ENCODE assay signal across 1 cellular context in the genomic region with DNA sequence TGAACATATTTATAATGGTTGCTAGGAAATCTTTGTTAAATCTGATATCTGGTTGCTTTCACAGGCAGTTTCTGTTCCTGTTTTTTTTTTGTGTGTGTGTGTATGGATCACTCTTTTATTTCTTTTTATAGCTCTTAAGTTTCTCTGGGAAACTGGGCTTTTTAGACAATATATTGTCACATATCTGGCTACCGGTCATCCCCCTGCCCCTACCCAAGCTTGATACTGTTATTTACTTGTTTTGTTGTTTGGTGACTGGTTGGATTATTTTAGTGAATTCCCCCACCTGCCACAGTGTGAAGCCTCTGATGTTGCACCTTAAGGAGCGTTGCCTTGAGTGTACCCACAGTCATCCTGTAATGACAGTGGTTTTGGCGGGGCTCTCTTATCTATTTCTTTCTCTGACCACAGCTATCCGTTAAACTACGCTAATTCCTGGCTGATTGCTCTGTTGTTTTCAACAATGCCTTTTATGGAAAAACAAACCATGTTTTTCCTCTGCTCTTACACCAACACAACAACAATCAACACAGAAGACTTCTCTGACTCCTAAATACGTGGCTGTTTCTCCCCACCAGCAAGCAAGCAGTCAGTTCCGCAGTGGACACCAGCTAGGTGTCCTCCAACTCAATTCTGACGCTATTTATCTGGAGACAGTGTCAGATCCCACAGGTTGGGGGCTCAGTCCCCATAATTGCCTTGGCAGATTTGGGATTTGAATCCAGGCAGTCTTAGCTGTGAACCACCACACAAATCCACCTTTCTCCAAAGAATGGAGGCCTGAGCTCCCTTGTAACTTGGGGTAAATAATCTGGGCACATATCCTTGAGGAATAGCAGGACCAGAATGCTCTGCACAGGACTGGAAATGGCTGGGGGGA.
TF ChIP-seq lines count a peak whose summit lies in the region.

No MANE protein-coding gene starts in this region.

TF ChIP-seq in GM12878, 131 proteins besides CTCF, POLR2A, EP300 and RAD21 (continued from another document and continues in another):
- TF ChIP-seq, protein P1, sequence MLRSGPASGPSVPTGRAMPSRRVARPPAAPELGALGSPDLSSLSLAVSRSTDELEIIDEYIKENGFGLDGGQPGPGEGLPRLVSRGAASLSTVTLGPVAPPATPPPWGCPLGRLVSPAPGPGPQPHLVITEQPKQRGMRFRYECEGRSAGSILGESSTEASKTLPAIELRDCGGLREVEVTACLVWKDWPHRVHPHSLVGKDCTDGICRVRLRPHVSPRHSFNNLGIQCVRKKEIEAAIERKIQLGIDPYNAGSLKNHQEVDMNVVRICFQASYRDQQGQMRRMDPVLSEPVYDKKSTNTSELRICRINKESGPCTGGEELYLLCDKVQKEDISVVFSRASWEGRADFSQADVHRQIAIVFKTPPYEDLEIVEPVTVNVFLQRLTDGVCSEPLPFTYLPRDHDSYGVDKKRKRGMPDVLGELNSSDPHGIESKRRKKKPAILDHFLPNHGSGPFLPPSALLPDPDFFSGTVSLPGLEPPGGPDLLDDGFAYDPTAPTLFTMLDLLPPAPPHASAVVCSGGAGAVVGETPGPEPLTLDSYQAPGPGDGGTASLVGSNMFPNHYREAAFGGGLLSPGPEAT (IDR thresholded peaks at IDR 0.05; ENCODE audit: low read depth) = peak; percentile 97
- TF ChIP-seq BCL11A (IDR thresholded peaks at IDR 0.05; ENCODE audit: low read depth, low read length) (peak; percentile 84), ZNF207 (IDR thresholded peaks at IDR 0.05; ENCODE audit: borderline replicate concordance) (peak; percentile 33; the same call in 1 of the 2 replicates), KLF5 (IDR thresholded peaks at IDR 0.05; ENCODE audit: partially characterized antibody) (peak; percentile 50), SREBF2 (IDR thresholded peaks at IDR 0.05; ENCODE audit: low read length) (no peak), TAF1 (IDR thresholded peaks at IDR 0.05; ENCODE audit: borderline replicate concordance, low read depth, low read length) (no peak), PML (IDR thresholded peaks at IDR 0.05; ENCODE audit: low read length) (peak; percentile 61), ZNF622 (IDR thresholded peaks at IDR 0.05) (no peak), ASH2L (IDR thresholded peaks at IDR 0.05; ENCODE audit: borderline replicate concordance, low read depth) (peak; percentile 52; the same call in 1 of the 2 replicates), KAT2A (conservative IDR thresholded peaks at IDR 0.05; ENCODE audit: control insufficient read depth, low read depth, low read length) (no peak), NFXL1 (IDR thresholded peaks at IDR 0.05; ENCODE audit: borderline replicate concordance) (no peak), ATF7 (IDR thresholded peaks at IDR 0.05; ENCODE audit: low read depth) (peak; percentile 78), SPI1 (IDR thresholded peaks at IDR 0.05; ENCODE audit: borderline replicate concordance, insufficient read depth, low read depth, low read length) (peak; percentile 91), ETV6 (conservative IDR thresholded peaks at IDR 0.05 in 1 of 2, IDR thresholded peaks at IDR 0.05 in 1 of 2; ENCODE audit: borderline replicate concordance in 1 of 2, low read depth in 1 of 2) (no peak), NBN (IDR thresholded peaks at IDR 0.05) (peak; percentile 77; the same call in 1 of the 2 replicates), SIN3A (IDR thresholded peaks at IDR 0.05; ENCODE audit: low read depth, low read length) (no peak), MTA2 (IDR thresholded peaks at IDR 0.05; ENCODE audit: low read depth) (peak; percentile 97), IKZF2 (IDR thresholded peaks at IDR 0.05) (peak; percentile 93 to 94), BMI1 (IDR thresholded peaks at IDR 0.05; ENCODE audit: borderline replicate concordance) (peak; percentile 83; the same call in 1 of the 2 replicates), SRF (IDR thresholded peaks at IDR 0.05; ENCODE audit: low read depth in 2 of 2, low read length in 2 of 2) (peak in 1 of 2 experiments; percentile 90; a peak in 2 of 4 replicates), BHLHE40 (IDR thresholded peaks at IDR 0.05; ENCODE audit: borderline replicate concordance in 1 of 2, low read depth in 2 of 2, low read length in 1 of 2) (0 out of 4 replicates have a peak, but pooled peaks have one; percentile 15 to 23)
- TF ChIP-seq, protein P2, sequence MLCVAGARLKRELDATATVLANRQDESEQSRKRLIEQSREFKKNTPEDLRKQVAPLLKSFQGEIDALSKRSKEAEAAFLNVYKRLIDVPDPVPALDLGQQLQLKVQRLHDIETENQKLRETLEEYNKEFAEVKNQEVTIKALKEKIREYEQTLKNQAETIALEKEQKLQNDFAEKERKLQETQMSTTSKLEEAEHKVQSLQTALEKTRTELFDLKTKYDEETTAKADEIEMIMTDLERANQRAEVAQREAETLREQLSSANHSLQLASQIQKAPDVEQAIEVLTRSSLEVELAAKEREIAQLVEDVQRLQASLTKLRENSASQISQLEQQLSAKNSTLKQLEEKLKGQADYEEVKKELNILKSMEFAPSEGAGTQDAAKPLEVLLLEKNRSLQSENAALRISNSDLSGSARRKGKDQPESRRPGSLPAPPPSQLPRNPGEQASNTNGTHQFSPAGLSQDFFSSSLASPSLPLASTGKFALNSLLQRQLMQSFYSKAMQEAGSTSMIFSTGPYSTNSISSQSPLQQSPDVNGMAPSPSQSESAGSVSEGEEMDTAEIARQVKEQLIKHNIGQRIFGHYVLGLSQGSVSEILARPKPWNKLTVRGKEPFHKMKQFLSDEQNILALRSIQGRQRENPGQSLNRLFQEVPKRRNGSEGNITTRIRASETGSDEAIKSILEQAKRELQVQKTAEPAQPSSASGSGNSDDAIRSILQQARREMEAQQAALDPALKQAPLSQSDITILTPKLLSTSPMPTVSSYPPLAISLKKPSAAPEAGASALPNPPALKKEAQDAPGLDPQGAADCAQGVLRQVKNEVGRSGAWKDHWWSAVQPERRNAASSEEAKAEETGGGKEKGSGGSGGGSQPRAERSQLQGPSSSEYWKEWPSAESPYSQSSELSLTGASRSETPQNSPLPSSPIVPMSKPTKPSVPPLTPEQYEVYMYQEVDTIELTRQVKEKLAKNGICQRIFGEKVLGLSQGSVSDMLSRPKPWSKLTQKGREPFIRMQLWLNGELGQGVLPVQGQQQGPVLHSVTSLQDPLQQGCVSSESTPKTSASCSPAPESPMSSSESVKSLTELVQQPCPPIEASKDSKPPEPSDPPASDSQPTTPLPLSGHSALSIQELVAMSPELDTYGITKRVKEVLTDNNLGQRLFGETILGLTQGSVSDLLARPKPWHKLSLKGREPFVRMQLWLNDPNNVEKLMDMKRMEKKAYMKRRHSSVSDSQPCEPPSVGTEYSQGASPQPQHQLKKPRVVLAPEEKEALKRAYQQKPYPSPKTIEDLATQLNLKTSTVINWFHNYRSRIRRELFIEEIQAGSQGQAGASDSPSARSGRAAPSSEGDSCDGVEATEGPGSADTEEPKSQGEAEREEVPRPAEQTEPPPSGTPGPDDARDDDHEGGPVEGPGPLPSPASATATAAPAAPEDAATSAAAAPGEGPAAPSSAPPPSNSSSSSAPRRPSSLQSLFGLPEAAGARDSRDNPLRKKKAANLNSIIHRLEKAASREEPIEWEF (IDR thresholded peaks at IDR 0.05; ENCODE audit: insufficient replicate concordance, low read depth, low read length) = peak; percentile 66
- TF ChIP-seq, protein P3, sequence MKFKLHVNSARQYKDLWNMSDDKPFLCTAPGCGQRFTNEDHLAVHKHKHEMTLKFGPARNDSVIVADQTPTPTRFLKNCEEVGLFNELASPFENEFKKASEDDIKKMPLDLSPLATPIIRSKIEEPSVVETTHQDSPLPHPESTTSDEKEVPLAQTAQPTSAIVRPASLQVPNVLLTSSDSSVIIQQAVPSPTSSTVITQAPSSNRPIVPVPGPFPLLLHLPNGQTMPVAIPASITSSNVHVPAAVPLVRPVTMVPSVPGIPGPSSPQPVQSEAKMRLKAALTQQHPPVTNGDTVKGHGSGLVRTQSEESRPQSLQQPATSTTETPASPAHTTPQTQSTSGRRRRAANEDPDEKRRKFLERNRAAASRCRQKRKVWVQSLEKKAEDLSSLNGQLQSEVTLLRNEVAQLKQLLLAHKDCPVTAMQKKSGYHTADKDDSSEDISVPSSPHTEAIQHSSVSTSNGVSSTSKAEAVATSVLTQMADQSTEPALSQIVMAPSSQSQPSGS (IDR thresholded peaks at IDR 0.05; ENCODE audit: low read length) = peak; percentile 55
- TF ChIP-seq, protein P4, sequence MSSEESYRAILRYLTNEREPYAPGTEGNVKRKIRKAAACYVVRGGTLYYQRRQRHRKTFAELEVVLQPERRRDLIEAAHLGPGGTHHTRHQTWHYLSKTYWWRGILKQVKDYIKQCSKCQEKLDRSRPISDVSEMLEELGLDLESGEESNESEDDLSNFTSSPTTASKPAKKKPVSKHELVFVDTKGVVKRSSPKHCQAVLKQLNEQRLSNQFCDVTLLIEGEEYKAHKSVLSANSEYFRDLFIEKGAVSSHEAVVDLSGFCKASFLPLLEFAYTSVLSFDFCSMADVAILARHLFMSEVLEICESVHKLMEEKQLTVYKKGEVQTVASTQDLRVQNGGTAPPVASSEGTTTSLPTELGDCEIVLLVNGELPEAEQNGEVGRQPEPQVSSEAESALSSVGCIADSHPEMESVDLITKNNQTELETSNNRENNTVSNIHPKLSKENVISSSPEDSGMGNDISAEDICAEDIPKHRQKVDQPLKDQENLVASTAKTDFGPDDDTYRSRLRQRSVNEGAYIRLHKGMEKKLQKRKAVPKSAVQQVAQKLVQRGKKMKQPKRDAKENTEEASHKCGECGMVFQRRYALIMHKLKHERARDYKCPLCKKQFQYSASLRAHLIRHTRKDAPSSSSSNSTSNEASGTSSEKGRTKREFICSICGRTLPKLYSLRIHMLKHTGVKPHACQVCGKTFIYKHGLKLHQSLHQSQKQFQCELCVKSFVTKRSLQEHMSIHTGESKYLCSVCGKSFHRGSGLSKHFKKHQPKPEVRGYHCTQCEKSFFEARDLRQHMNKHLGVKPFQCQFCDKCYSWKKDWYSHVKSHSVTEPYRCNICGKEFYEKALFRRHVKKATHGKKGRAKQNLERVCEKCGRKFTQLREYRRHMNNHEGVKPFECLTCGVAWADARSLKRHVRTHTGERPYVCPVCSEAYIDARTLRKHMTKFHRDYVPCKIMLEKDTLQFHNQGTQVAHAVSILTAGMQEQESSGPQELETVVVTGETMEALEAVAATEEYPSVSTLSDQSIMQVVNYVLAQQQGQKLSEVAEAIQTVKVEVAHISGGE (CRISPR knock-in tag; IDR thresholded peaks at IDR 0.05) = no peak
- TF ChIP-seq, protein P5, sequence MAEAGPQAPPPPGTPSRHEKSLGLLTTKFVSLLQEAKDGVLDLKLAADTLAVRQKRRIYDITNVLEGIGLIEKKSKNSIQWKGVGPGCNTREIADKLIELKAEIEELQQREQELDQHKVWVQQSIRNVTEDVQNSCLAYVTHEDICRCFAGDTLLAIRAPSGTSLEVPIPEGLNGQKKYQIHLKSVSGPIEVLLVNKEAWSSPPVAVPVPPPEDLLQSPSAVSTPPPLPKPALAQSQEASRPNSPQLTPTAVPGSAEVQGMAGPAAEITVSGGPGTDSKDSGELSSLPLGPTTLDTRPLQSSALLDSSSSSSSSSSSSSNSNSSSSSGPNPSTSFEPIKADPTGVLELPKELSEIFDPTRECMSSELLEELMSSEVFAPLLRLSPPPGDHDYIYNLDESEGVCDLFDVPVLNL (IDR thresholded peaks at IDR 0.05; ENCODE audit: low read depth, low read length) = no peak
- TF ChIP-seq, protein P6, sequence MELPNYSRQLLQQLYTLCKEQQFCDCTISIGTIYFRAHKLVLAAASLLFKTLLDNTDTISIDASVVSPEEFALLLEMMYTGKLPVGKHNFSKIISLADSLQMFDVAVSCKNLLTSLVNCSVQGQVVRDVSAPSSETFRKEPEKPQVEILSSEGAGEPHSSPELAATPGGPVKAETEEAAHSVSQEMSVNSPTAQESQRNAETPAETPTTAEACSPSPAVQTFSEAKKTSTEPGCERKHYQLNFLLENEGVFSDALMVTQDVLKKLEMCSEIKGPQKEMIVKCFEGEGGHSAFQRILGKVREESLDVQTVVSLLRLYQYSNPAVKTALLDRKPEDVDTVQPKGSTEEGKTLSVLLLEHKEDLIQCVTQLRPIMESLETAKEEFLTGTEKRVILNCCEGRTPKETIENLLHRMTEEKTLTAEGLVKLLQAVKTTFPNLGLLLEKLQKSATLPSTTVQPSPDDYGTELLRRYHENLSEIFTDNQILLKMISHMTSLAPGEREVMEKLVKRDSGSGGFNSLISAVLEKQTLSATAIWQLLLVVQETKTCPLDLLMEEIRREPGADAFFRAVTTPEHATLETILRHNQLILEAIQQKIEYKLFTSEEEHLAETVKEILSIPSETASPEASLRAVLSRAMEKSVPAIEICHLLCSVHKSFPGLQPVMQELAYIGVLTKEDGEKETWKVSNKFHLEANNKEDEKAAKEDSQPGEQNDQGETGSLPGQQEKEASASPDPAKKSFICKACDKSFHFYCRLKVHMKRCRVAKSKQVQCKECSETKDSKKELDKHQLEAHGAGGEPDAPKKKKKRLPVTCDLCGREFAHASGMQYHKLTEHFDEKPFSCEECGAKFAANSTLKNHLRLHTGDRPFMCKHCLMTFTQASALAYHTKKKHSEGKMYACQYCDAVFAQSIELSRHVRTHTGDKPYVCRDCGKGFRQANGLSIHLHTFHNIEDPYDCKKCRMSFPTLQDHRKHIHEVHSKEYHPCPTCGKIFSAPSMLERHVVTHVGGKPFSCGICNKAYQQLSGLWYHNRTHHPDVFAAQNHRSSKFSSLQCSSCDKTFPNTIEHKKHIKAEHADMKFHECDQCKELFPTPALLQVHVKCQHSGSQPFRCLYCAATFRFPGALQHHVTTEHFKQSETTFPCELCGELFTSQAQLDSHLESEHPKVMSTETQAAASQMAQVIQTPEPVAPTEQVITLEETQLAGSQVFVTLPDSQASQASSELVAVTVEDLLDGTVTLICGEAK (IDR thresholded peaks at IDR 0.05; ENCODE audit: borderline replicate concordance) = no peak
- TF ChIP-seq, protein P7, sequence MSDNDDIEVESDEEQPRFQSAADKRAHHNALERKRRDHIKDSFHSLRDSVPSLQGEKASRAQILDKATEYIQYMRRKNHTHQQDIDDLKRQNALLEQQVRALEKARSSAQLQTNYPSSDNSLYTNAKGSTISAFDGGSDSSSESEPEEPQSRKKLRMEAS (IDR thresholded peaks at IDR 0.05; ENCODE audit: low read depth, low read length) = no peak
- TF ChIP-seq, protein P8, sequence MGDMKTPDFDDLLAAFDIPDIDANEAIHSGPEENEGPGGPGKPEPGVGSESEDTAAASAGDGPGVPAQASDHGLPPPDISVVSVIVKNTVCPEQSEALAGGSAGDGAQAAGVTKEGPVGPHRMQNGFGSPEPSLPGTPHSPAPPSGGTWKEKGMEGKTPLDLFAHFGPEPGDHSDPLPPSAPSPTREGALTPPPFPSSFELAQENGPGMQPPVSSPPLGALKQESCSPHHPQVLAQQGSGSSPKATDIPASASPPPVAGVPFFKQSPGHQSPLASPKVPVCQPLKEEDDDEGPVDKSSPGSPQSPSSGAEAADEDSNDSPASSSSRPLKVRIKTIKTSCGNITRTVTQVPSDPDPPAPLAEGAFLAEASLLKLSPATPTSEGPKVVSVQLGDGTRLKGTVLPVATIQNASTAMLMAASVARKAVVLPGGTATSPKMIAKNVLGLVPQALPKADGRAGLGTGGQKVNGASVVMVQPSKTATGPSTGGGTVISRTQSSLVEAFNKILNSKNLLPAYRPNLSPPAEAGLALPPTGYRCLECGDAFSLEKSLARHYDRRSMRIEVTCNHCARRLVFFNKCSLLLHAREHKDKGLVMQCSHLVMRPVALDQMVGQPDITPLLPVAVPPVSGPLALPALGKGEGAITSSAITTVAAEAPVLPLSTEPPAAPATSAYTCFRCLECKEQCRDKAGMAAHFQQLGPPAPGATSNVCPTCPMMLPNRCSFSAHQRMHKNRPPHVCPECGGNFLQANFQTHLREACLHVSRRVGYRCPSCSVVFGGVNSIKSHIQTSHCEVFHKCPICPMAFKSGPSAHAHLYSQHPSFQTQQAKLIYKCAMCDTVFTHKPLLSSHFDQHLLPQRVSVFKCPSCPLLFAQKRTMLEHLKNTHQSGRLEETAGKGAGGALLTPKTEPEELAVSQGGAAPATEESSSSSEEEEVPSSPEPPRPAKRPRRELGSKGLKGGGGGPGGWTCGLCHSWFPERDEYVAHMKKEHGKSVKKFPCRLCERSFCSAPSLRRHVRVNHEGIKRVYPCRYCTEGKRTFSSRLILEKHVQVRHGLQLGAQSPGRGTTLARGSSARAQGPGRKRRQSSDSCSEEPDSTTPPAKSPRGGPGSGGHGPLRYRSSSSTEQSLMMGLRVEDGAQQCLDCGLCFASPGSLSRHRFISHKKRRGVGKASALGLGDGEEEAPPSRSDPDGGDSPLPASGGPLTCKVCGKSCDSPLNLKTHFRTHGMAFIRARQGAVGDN (IDR thresholded peaks at IDR 0.05) = no peak
